ENCODE assay signal across 17 cellular contexts in the genomic region with DNA sequence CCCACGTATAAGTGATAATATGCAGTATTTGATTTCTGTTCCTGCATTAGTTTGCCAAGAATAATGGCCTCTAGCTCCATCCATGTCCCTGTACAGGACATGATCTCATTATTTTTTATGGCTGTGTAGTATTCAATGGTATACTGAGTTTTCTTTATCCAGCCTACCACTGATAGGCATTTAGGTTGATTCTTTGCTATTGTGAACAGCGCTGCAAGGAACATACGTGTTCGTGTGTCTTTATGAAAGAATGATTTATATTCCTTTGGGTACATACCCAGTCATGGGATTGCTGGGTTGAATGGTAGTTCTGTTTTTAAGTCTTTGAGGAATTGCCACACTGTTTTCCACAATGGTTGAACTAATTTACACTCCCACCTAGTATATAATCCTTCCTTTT. TPM values are rescaled to one million over a fixed set of nuclear protein-coding genes. Genes with fewer than 3 reads are reported as not detected.
DNase-seq lines count a peak whose midpoint lies in the region; ATAC-seq, FAIRE-seq and TF ChIP-seq lines count a peak whose summit lies in the region.
"Had no signal": no experiment of that assay in that cellular context is flagged by ENCODE, and none has a peak within 500 bp of the region (broad histone marks: within the 10 kb centered on the region; RNA-seq: fewer than 3 reads in every experiment).

No MANE protein-coding gene starts in this region.

- no peak for ATAC-seq in activated CD4-positive, alpha-beta T cell treated with anti-CD3 and anti-CD28 coated beads for 36 hours
- ATAC-seq in HG03095 (IDR thresholded peaks at IDR 0.05; ENCODE audit: unreplicated experiment), result no peak
- ATAC-seq: A549 had no signal

- H3K4me3 Mint-ChIP-seq in activated CD4-positive, alpha-beta T cell treated with anti-CD3 and anti-CD28 coated beads for 36 hours, result peak overlapping the region; percentile 91
- peak overlapping the region; percentile 97 for H3K4me3 Mint-ChIP-seq in activated naive CD8-positive, alpha-beta T cell
- H3K4me3 Mint-ChIP-seq in nephron progenitor cell, result peak overlapping the region; percentile 87

- H3K27ac ChIP-seq in KMS-11, result no peak overlapping the region
- H3K27ac ChIP-seq: A549, brain microvascular endothelial cell had no signal

- no peaks in the 10 kb centered on the region for H3K9me3 Mint-ChIP-seq in activated CD4-positive, alpha-beta T cell treated with anti-CD3 and anti-CD28 coated beads for 36 hours (ENCODE audit: low read depth)
- no peaks in the 10 kb centered on the region for H3K9me3 Mint-ChIP-seq in activated naive CD8-positive, alpha-beta T cell (ENCODE audit: low read depth)
- H3K9me3 Mint-ChIP-seq in nephron progenitor cell, result peaks cover 10% of the 10 kb centered on the region

- intact Hi-C loops in activated CD4-positive, alpha-beta T cell treated with anti-CD3 and anti-CD28 coated beads for 36 hours (cut with DNase I, micrococcal nuclease), result loop anchor here in 1 of 2 experiments (5.0 kb wide), 5 partner anchors 411 to 1714 kb away; partner anchors contain the start of genes OSBP, SLC43A3 and ZDHHC5

- peaks cover 17% of the 10 kb centered on the region for H3K79me2 ChIP-seq in KMS-11 (ENCODE audit: insufficient read depth, low read depth)

- peaks cover 17% of the 10 kb centered on the region for H3K36me3 Mint-ChIP-seq in activated CD4-positive, alpha-beta T cell treated with anti-CD3 and anti-CD28 coated beads for 36 hours (ENCODE audit: low read depth)
- H3K36me3 Mint-ChIP-seq in activated naive CD8-positive, alpha-beta T cell, result no peaks in the 10 kb centered on the region
- no peaks in the 10 kb centered on the region for H3K36me3 Mint-ChIP-seq in nephron progenitor cell (ENCODE audit: low read depth)

- H3K4me1 ChIP-seq in KMS-11 (ENCODE audit: low read depth, poor library complexity, severe bottlenecking), result peaks cover 28% of the 10 kb centered on the region

- DNase-seq in activated CD4-positive, alpha-beta T cell treated with anti-CD3 and anti-CD28 coated beads for 36 hours, result no peak
- no peak for DNase-seq in activated CD4-positive, alpha-beta T cell treated with anti-CD3 and anti-CD28 coated beads, Interleukin-2, amount 50 U/mL, for 4 hours
- DNase-seq in nephron progenitor cell (no peak), DMS 273 treated with DMSO at 0.1 percent for 48 hours (lab: John Stamatoyannopoulos, UW) (no peak), D721Med (ENCODE audit: insufficient read length, low spot score) (no peak)
- DNase-seq: brain microvascular endothelial cell, NCI-H2081 treated with DMSO at 0.1 percent for 48 hours, NCI-H774, sigmoid colon had no signal

- peaks cover 33% of the 10 kb centered on the region for H3K4me1 Mint-ChIP-seq in activated CD4-positive, alpha-beta T cell treated with anti-CD3 and anti-CD28 coated beads for 36 hours
- H3K4me1 Mint-ChIP-seq in activated naive CD8-positive, alpha-beta T cell (ENCODE audit: low read depth), result peaks cover 48% of the 10 kb centered on the region
- H3K4me1 Mint-ChIP-seq in nephron progenitor cell, result peaks cover 34% of the 10 kb centered on the region

- no peak overlapping the region for H3K9ac ChIP-seq in KMS-11

- H3K4me3 ChIP-seq in KMS-11 (IDR thresholded peaks at IDR 0.05; ENCODE audit: insufficient read depth, low read depth, low read length), result no peak overlapping the region

- H2AFZ ChIP-seq in KMS-11 (ENCODE audit: low read depth), result no peak overlapping the region

- H3K36me3 ChIP-seq in KMS-11 (ENCODE audit: insufficient read depth), result no peaks in the 10 kb centered on the region
- H3K36me3 ChIP-seq: brain microvascular endothelial cell, HAP-1, sigmoid colon had no signal

- H3K27me3 Mint-ChIP-seq in activated CD4-positive, alpha-beta T cell treated with anti-CD3 and anti-CD28 coated beads for 36 hours, result no peaks in the 10 kb centered on the region
- no peaks in the 10 kb centered on the region for H3K27me3 Mint-ChIP-seq in activated naive CD8-positive, alpha-beta T cell
- H3K27me3 Mint-ChIP-seq in nephron progenitor cell (ENCODE audit: low read depth, poor library complexity), result peaks cover 79% of the 10 kb centered on the region

- TF ChIP-seq CTCF in KMS-11 (conservative IDR thresholded peaks at IDR 0.05; ENCODE audit: low read depth, low read length) (no peak), nephron progenitor cell (IDR thresholded peaks at IDR 0.05) (no peak), D721Med (IDR thresholded peaks at IDR 0.05; ENCODE audit: insufficient read depth, missing control alignments) (no peak)

- no peaks in the 10 kb centered on the region for H4K20me1 ChIP-seq in KMS-11 (ENCODE audit: insufficient read depth)

- H3K27ac Mint-ChIP-seq in activated CD4-positive, alpha-beta T cell treated with anti-CD3 and anti-CD28 coated beads for 36 hours, result no peak overlapping the region
- peak overlapping the region; percentile 28 for H3K27ac Mint-ChIP-seq in activated naive CD8-positive, alpha-beta T cell
- H3K27ac Mint-ChIP-seq in nephron progenitor cell, result no peak overlapping the region

- H3K27me3 ChIP-seq in KMS-11 (ENCODE audit: insufficient read depth, low read depth), result no peaks in the 10 kb centered on the region
- H3K27me3 ChIP-seq: brain microvascular endothelial cell, sigmoid colon had no signal

- no peak for FAIRE-seq in D721Med (lab: Jason Lieb, UNC)
- FAIRE-seq: A549, TTC549 had no signal

- POLR2A ChIA-PET in activated CD4-positive, alpha-beta T cell treated with anti-CD3 and anti-CD28 coated beads for 36 hours (lab: Charles Lee), result no interaction called here

- CTCF ChIA-PET in activated CD4-positive, alpha-beta T cell treated with anti-CD3 and anti-CD28 coated beads for 36 hours (lab: Charles Lee), result interaction anchor here (1.1 to 9.6 kb wide), 4 partner anchors 12 to 89 kb away, joined by 3 to 130 read pairs (median 5); no protein-coding TSS in a partner anchor

- H3K4me2 ChIP-seq in KMS-11, result peak overlapping the region; percentile 66

RNA-seq across cellular contexts. Expression of gene FAM111A, which starts 1.5 kb away (rescaled TPM):
- 100 to 1,000 TPM in 1 of 2 experiments, 10 to 100 TPM in 1; 87.9 to 135 TPM for total RNA-seq in activated CD4-positive, alpha-beta T cell treated with anti-CD3 and anti-CD28 coated beads for 36 hours

RNA-seq across cellular contexts. Expression of gene DTX4, which starts 30.7 kb away (rescaled TPM):
- total RNA-seq in activated CD4-positive, alpha-beta T cell treated with anti-CD3 and anti-CD28 coated beads for 36 hours, result under 1 TPM; 0.07 to 0.11 TPM

RNA-seq across cellular contexts. Expression of gene FAM111B, which starts 34.2 kb away (rescaled TPM):
- total RNA-seq in activated CD4-positive, alpha-beta T cell treated with anti-CD3 and anti-CD28 coated beads for 36 hours, result 10 to 100 TPM; 32.3 to 38.9 TPM

RNA-seq across cellular contexts. Expression of gene GLYATL1B, which starts 55.1 kb away (rescaled TPM):
- not detected for total RNA-seq in activated CD4-positive, alpha-beta T cell treated with anti-CD3 and anti-CD28 coated beads for 36 hours
- total RNA-seq: LHCN-M2, lower leg skin, sigmoid colon had no signal
